ENCODE assay signal across 22 cellular contexts in genomic region chr11:96621161-96621560, GRCh38.
DNase-seq lines count a peak whose midpoint lies in the region; ATAC-seq and TF ChIP-seq lines count a peak whose summit lies in the region.
"Had no signal": no experiment of that assay in that cellular context is flagged by ENCODE, and none has a peak within 500 bp of the region (broad histone marks: within the 10 kb centered on the region; RNA-seq: fewer than 3 reads in every experiment).

No MANE protein-coding gene starts in this region.

- H3K4me1 ChIP-seq in heart right ventricle (peaks cover 0 to 6% (median 0%) of the 10 kb centered on the region in 9 donors), right atrium auricular region (no peaks in the 10 kb centered on the region), KMS-11 (ENCODE audit: low read depth, poor library complexity, severe bottlenecking) (peaks cover 19% of the 10 kb centered on the region)
- H3K4me1 ChIP-seq: BLaER1 had no signal

- H3K27me3 ChIP-seq in heart right ventricle (no peaks in the 10 kb centered on the region), right atrium auricular region (no peaks in the 10 kb centered on the region), KMS-11 (ENCODE audit: insufficient read depth, low read depth) (no peaks in the 10 kb centered on the region)
- H3K27me3 ChIP-seq: BE2C, BLaER1 had no signal

- peak overlapping the region; percentile 31; the same call in 1 of the 2 replicates for H3K4me2 ChIP-seq in KMS-11
- H3K4me2 ChIP-seq: BLaER1 had no signal

- H3K36me3 ChIP-seq in heart right ventricle, result no peaks in the 10 kb centered on the region
- H3K36me3 ChIP-seq in right atrium auricular region, result no peaks in the 10 kb centered on the region
- no peaks in the 10 kb centered on the region for H3K36me3 ChIP-seq in KMS-11 (ENCODE audit: insufficient read depth)
- H3K36me3 ChIP-seq: BE2C, BLaER1 had no signal

- 54 to 70% methylated on average over 1 of the region's 1 CpG for WGBS in heart right ventricle, 2 donors

- no peak for ATAC-seq in heart right ventricle
- ATAC-seq: GM12878 had no signal

- no peak for DNase-seq in heart right ventricle
- no peak for DNase-seq in right atrium auricular region (ENCODE audit: low spot score)
- DNase-seq in SK-N-DZ (ENCODE audit: low spot score), result peak; percentile 91
- no peak for DNase-seq in NCI-H524 (lab: John Stamatoyannopoulos, UW)
- no peak for DNase-seq in HuH-7 (ENCODE audit: low spot score)
- DNase-seq: 8988T; ACHN; BE2C; C1 segment of cervical spinal cord; CD4-positive, alpha-beta memory T cell; CD4-positive, CD25-positive, alpha-beta regulatory T cell; CD8-positive, alpha-beta memory T cell; DMS 273 treated with DMSO at 0.1 percent for 48 hours; DMS153; DMS53; DMS79; DND-41; EL; GDM1 had no signal

- peak overlapping the region in 6 of 10 donors; percentile 12 to 81 (median 72) for H3K27ac ChIP-seq in heart right ventricle
- peak overlapping the region in 1 of 2 donors; percentile 54 for H3K27ac ChIP-seq in right atrium auricular region
- no peak overlapping the region for H3K27ac ChIP-seq in KMS-11
- H3K27ac ChIP-seq: BLaER1 had no signal

- intact Hi-C loops in heart right ventricle (cut with DNase I), result loop anchor here in 1 of 10 donors (5.0 kb wide), 1 partner anchor 241 kb away; no protein-coding TSS in a partner anchor

- H3K9ac ChIP-seq in KMS-11, result no peak overlapping the region
- H3K9ac ChIP-seq: BLaER1 had no signal

- no peak overlapping the region for H2AFZ ChIP-seq in KMS-11 (ENCODE audit: low read depth)

- H3K9me3 ChIP-seq in heart right ventricle, result peaks cover 0 to 9% (median 0%) of the 10 kb centered on the region in 11 donors
- peaks cover 0 to 8% of the 10 kb centered on the region in 2 donors for H3K9me3 ChIP-seq in right atrium auricular region
- H3K9me3 ChIP-seq: BE2C had no signal

- H3K79me2 ChIP-seq in KMS-11 (ENCODE audit: insufficient read depth, low read depth), result no peaks in the 10 kb centered on the region

- TF ChIP-seq CTCF in heart right ventricle (IDR thresholded peaks at IDR 0.05), result no peak
- TF ChIP-seq CTCF in right atrium auricular region (IDR thresholded peaks at IDR 0.05), result no peak
- TF ChIP-seq CTCF in KMS-11 (conservative IDR thresholded peaks at IDR 0.05; ENCODE audit: low read depth, low read length), result no peak

- H3K4me3 ChIP-seq in heart right ventricle (no peak overlapping the region), right atrium auricular region (no peak overlapping the region), KMS-11 (IDR thresholded peaks at IDR 0.05; ENCODE audit: insufficient read depth, low read depth, low read length) (no peak overlapping the region)
- H3K4me3 ChIP-seq: BLaER1, GM12878 had no signal

- H4K20me1 ChIP-seq in KMS-11 (ENCODE audit: insufficient read depth), result no peaks in the 10 kb centered on the region
- H4K20me1 ChIP-seq: BLaER1 had no signal
